28 cellular contexts compared by ENCODE assay signal in genomic region chr1:112828716-112829115, GRCh38.
"Had no signal": no experiment of that assay in that cellular context is flagged by ENCODE, and none has a peak within 500 bp of the region (broad histone marks: within the 10 kb centered on the region; RNA-seq: fewer than 3 reads in every experiment).

No MANE protein-coding gene starts in this region.

- H3K27me3 ChIP-seq: neural progenitor cell, ovary, right lobe of liver, sigmoid colon, stomach, thyroid gland, tibial nerve, upper lobe of right lung, uterus had no signal

- H3K4me2 ChIP-seq: neural progenitor cell had no signal

- DNase-seq: naive thymus-derived CD4-positive, alpha-beta T cell; natural killer cell; occipital lobe; ovary; posterior cingulate gyrus; psoas muscle; right cardiac atrium; right lobe of liver; sigmoid colon; small intestine; stimulated activated CD4-positive, alpha-beta T cell treated with anti-CD3 and anti-CD28 coated beads, Interleukin-15, amount 100 ng/mL, for 24 hours; stimulated activated CD4-positive, alpha-beta T cell treated with anti-CD3 and anti-CD28 coated beads, Interleukin-2, amount 100 ng/mL, for 24 hours; stimulated activated CD4-positive, alpha-beta T cell treated with anti-CD3 and anti-CD28 coated beads, Interleukin-2, amount 100 ng/mL, for 48 hours; stimulated activated CD4-positive, alpha-beta T cell treated with anti-CD3 and anti-CD28 coated beads, Interleukin-4, amount 100 ng/mL, for 24 hours; stimulated activated naive B cell treated with anti-CD40 and anti-IgM and Interleukin-4, amounts not matched to agents 10 μg/mL and 1 μg/mL and 100 μg/mL, for 72 hours; stimulated activated naive CD4-positive, alpha-beta T cell treated with Interleukin-2 at 50 U/mL for 16 hours; stomach; thyroid gland; upper lobe of right lung; uterus had no signal

- H3K36me3 Mint-ChIP-seq: natural killer cell; neural progenitor cell; stimulated activated effector memory CD8-positive, alpha-beta T cell treated with anti-CD3 and anti-CD28 coated beads, Interleukin-12 subunit alpha, Interleukin-12 subunit beta, amount 100 ng/mL, for 72 hours; type B pancreatic cell had no signal

- H3K4me3 Mint-ChIP-seq: naive thymus-derived CD4-positive, alpha-beta T cell; natural killer cell; nephron; neural progenitor cell; stimulated activated effector memory CD8-positive, alpha-beta T cell treated with anti-CD3 and anti-CD28 coated beads, Interleukin-12 subunit alpha, Interleukin-12 subunit beta, amount 100 ng/mL, for 72 hours; stimulated activated naive B cell treated with anti-CD40 and anti-IgM and Interleukin-4, amounts not matched to agents 10 μg/mL and 1 μg/mL and 100 μg/mL, for 72 hours; type B pancreatic cell had no signal

- H2AFZ ChIP-seq: neural progenitor cell, parathyroid adenoma had no signal

- H3K4me1 Mint-ChIP-seq: nephron; stimulated activated effector memory CD8-positive, alpha-beta T cell treated with anti-CD3 and anti-CD28 coated beads, Interleukin-12 subunit alpha, Interleukin-12 subunit beta, amount 100 ng/mL, for 72 hours; stimulated activated naive B cell treated with anti-CD40 and anti-IgM and Interleukin-4, amounts not matched to agents 10 μg/mL and 1 μg/mL and 100 μg/mL, for 72 hours had no signal

- H3K4me3 ChIP-seq: neural progenitor cell, ovary, psoas muscle, right lobe of liver, sigmoid colon, stomach, thoracic aorta, thyroid gland, tibial nerve, upper lobe of right lung, uterus had no signal

- H3K36me3 ChIP-seq: neural progenitor cell, ovary, right lobe of liver, sigmoid colon, stomach, thoracic aorta, thyroid gland, tibial nerve, upper lobe of right lung, uterus had no signal

- H3K27ac Mint-ChIP-seq: naive thymus-derived CD4-positive, alpha-beta T cell; natural killer cell; nephron; neural progenitor cell; progenitor cell of endocrine pancreas; stimulated activated effector memory CD8-positive, alpha-beta T cell treated with anti-CD3 and anti-CD28 coated beads, Interleukin-12 subunit alpha, Interleukin-12 subunit beta, amount 100 ng/mL, for 72 hours; stimulated activated naive B cell treated with anti-CD40 and anti-IgM and Interleukin-4, amounts not matched to agents 10 μg/mL and 1 μg/mL and 100 μg/mL, for 72 hours; type B pancreatic cell had no signal

- H3K79me2 ChIP-seq: parathyroid adenoma had no signal

- H3K4me1 ChIP-seq: parathyroid adenoma, psoas muscle, right lobe of liver, sigmoid colon, stomach, thyroid gland, tibial nerve, upper lobe of right lung, uterus had no signal

- H3K9ac ChIP-seq: neural progenitor cell, parathyroid adenoma had no signal

- ATAC-seq: naive thymus-derived CD4-positive, alpha-beta T cell; natural killer cell; psoas muscle; right cardiac atrium; right lobe of liver; stimulated activated effector memory CD8-positive, alpha-beta T cell treated with anti-CD3 and anti-CD28 coated beads, Interleukin-12 subunit alpha, Interleukin-12 subunit beta, amount 100 ng/mL, for 72 hours; stimulated activated naive B cell treated with anti-CD40 and anti-IgM and Interleukin-4, amounts not matched to agents 10 μg/mL and 1 μg/mL and 100 μg/mL, for 72 hours; upper lobe of right lung had no signal

- H3K9me3 Mint-ChIP-seq: natural killer cell; stimulated activated effector memory CD8-positive, alpha-beta T cell treated with anti-CD3 and anti-CD28 coated beads, Interleukin-12 subunit alpha, Interleukin-12 subunit beta, amount 100 ng/mL, for 72 hours; type B pancreatic cell had no signal

- FAIRE-seq: small intestine had no signal

- H3K27ac ChIP-seq: neural progenitor cell, ovary, parathyroid adenoma, psoas muscle, right lobe of liver, sigmoid colon, stomach, thoracic aorta, thyroid gland, tibial nerve, upper lobe of right lung, uterus had no signal

- H3K9me3 ChIP-seq: ovary, psoas muscle, right lobe of liver, sigmoid colon, stomach, thoracic aorta, thyroid gland, tibial nerve, upper lobe of right lung, uterus had no signal
